In genomic region chr15:79896634-79897379, GRCh38 we compare ENCODE assay signal across 8 cellular contexts. TPM values are rescaled to one million over a fixed set of nuclear protein-coding genes. Genes with fewer than 3 reads are reported as not detected.
DNase-seq lines count a peak whose midpoint lies in the region; ATAC-seq and TF ChIP-seq lines count a peak whose summit lies in the region.

TSS of gene MTHFS (minus strand) at chr15:79897014. CDS start at chr15:79896988, 26 bp downstream.

- peaks cover 24% of the 10 kb centered on the region for H3K4me1 Mint-ChIP-seq in endothelial cell (ENCODE audit: unreplicated experiment)

- peaks cover 6% of the 10 kb centered on the region for H3K36me3 Mint-ChIP-seq in endothelial cell (ENCODE audit: low read depth, unreplicated experiment)

- ATAC-seq in GM19455 (IDR thresholded peaks at IDR 0.05; ENCODE audit: unreplicated experiment), result peak; percentile 66

- no peaks in the 10 kb centered on the region for H3K27me3 ChIP-seq in HL-60 (ENCODE audit: insufficient read depth, poor library complexity, severe bottlenecking)

- H3K4me3 Mint-ChIP-seq in endothelial cell (ENCODE audit: unreplicated experiment), result peak within 1 kb of the TSS; percentile 97

- H3K27me3 Mint-ChIP-seq in endothelial cell (ENCODE audit: unreplicated experiment), result peaks cover 6% of the 10 kb centered on the region

- TF ChIP-seq CTCF in HL-60 (IDR thresholded peaks at IDR 0.05; ENCODE audit: insufficient read depth, low read length), result no peak
- TF ChIP-seq CTCF in endothelial cell (IDR thresholded peaks at IDR 0.05; ENCODE audit: unreplicated experiment), result peak; percentile 39

- H3K9me3 Mint-ChIP-seq in endothelial cell (ENCODE audit: unreplicated experiment), result no peaks in the 10 kb centered on the region

- peak within 1 kb of the TSS; percentile 84 for H3K27ac Mint-ChIP-seq in endothelial cell (ENCODE audit: unreplicated experiment)

- DNase-seq in COLO829 (ENCODE audit: low spot score), result peak; percentile 14
- peak; percentile 45 to 56 for DNase-seq in HL-60 (ENCODE audit: low read depth in 1 of 2, low spot score in 1 of 2)
- DNase-seq in NOMO-1 treated with dmso at 0.1 percent for 144 hours (lab: John Stamatoyannopoulos, UW; ENCODE audit: unreplicated experiment), result peak; percentile 89
- DNase-seq in activated CD8-positive, alpha-beta memory T cell treated with anti-CD3 and anti-CD28 coated beads, Interleukin-2, amount 50 U/mL, for 4 hours, result peak; percentile 77
- peak; percentile 78 for DNase-seq in endothelial cell (ENCODE audit: low spot score)
- peak; percentile 72 for DNase-seq in midbrain (lab: John Stamatoyannopoulos, UW)
- DNase-seq in stimulated activated CD8-positive, alpha-beta memory T cell treated with anti-CD3 and anti-CD28 coated beads, Interleukin-2, amount 100 ng/mL, for 1 hour (ENCODE audit: low read depth in 2 of 2), result peak; percentile 42 to 52

- H3K4me3 ChIP-seq in HL-60 (replicated peaks; ENCODE audit: insufficient read depth, low read length), result peak within 1 kb of the TSS; percentile 32

- H3K27ac ChIP-seq in HL-60 (replicated peaks), result peak within 1 kb of the TSS; percentile 83

RNA-seq across cellular contexts. Expression of gene MTHFS, which starts in this region (rescaled TPM):
- total RNA-seq in endothelial cell (ENCODE audit: unreplicated experiment), result 16.2 TPM

Comparison
In these comparisons a context has a peak if more than half of its experiments do, and no peak if none do; other contexts are left out.
1. Peak in every context shown above with its lines: DNase-seq, ATAC-seq, H3K4me3 ChIP-seq and H3K27ac ChIP-seq.
2. DNase-seq: peak in every context shown above with its lines; median percentile 89 in NOMO-1 treated with dmso at 0.1 percent for 144 hours; 78 in endothelial cell; 77 in activated CD8-positive, alpha-beta memory T cell treated with anti-CD3 and anti-CD28 coated beads, Interleukin-2, amount 50 U/mL, for 4 hours; 72 in midbrain; 50 in HL-60; 47 in stimulated activated CD8-positive, alpha-beta memory T cell treated with anti-CD3 and anti-CD28 coated beads, Interleukin-2, amount 100 ng/mL, for 1 hour; 14 in COLO829.